In genomic region chr6:146864300-146864699, GRCh38 we compare ENCODE assay signal across 14 cellular contexts.
"Had no signal": no experiment of that assay in that cellular context is flagged by ENCODE, and none has a peak within 500 bp of the region (broad histone marks: within the 10 kb centered on the region; RNA-seq: fewer than 3 reads in every experiment).

No MANE protein-coding gene starts in this region.

- H3K4me3 ChIP-seq: MG63 had no signal

- DNase-seq: Karpas-422, KG1, MG63, NCI-H1092, NCI-H1694, NCI-H187 treated with DMSO at 0.1 percent for 48 hours, NCI-H2029 treated with DMSO at 0.1 percent for 48 hours, NCI-H2171 treated with DMSO at 0.1 percent for 48 hours, NCI-H524, NCI-H774, SHP77, SK-N-SH, SW 1271 had no signal

- H3K27me3 ChIP-seq: MG63 had no signal

- H3K36me3 ChIP-seq: MG63 had no signal

- H3K9me3 ChIP-seq: MG63, SK-N-SH had no signal

- H3K27ac ChIP-seq: RWPE1 had no signal
